9 cellular contexts compared by ENCODE assay signal in the genomic region with DNA sequence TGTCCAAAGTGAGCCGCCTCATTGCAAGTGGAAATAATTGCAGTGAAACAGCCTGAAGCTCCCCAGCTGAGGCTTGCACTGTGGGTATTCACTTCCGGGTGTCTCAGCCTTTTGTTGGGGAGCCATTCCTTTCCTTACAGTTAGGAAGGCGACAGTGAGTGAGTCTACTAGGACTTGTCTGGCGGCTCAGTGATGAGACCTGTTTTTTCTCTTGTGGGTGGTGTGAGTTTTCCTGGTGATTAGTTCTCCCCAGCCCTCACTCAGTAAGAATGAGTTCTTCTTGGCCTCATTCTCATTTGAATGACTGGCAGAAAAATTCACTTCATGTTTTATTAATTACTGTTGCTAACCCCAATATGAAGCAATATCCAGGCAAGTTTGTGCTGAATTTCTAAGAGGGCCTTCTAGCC. TPM values are rescaled to one million over a fixed set of nuclear protein-coding genes. Genes with fewer than 3 reads are reported as not detected.
DNase-seq lines count a peak whose midpoint lies in the region; ATAC-seq and TF ChIP-seq lines count a peak whose summit lies in the region.
"Had no signal": no experiment of that assay in that cellular context is flagged by ENCODE, and none has a peak within 500 bp of the region (broad histone marks: within the 10 kb centered on the region; RNA-seq: fewer than 3 reads in every experiment).

No MANE protein-coding gene starts in this region.

- no peaks in the 10 kb centered on the region for H4K20me1 ChIP-seq in fibroblast of lung (ENCODE audit: control insufficient read depth, extremely low read depth, insufficient read depth, low read length)

- H3K79me2 ChIP-seq in fibroblast of lung (ENCODE audit: control insufficient read depth, insufficient read depth, low read length) = peaks cover 47% of the 10 kb centered on the region

- ATAC-seq in WTC11 (no peak), HG02981 (IDR thresholded peaks at IDR 0.05; ENCODE audit: unreplicated experiment) (no peak)

- H3K36me3 ChIP-seq in fibroblast of lung (ENCODE audit: control insufficient read depth, insufficient read depth, low read length) = peaks cover 15% of the 10 kb centered on the region
- H3K36me3 ChIP-seq in subcutaneous abdominal adipose tissue (ENCODE audit: control insufficient read depth in 5 of 5, insufficient read depth in 5 of 5, low read length in 5 of 5) = peaks cover 8 to 28% (median 26%) of the 10 kb centered on the region in 5 donors

- H3K4me1 ChIP-seq in fibroblast of lung (ENCODE audit: control insufficient read depth, extremely low read depth, insufficient read depth, low read length) (peaks cover 8% of the 10 kb centered on the region), subcutaneous abdominal adipose tissue (ENCODE audit: control insufficient read depth in 5 of 5, insufficient read depth in 5 of 5, low read length in 5 of 5) (peaks cover 11 to 38% (median 33%) of the 10 kb centered on the region in 5 donors)

- H3K4me1 Mint-ChIP-seq in WTC11 = peaks cover 20% of the 10 kb centered on the region

- H2AFZ ChIP-seq in fibroblast of lung (ENCODE audit: low read length) = no peak overlapping the region

- peak overlapping the region; percentile 66 for H3K27ac ChIP-seq in fibroblast of lung (ENCODE audit: insufficient read depth, low read length)
- peak overlapping the region; percentile 33 for H3K27ac ChIP-seq in subcutaneous abdominal adipose tissue (ENCODE audit: low read depth, low read length)

- CTCF ChIA-PET in WTC11 (lab: Charles Lee) = no interaction called here

- no peak for TF ChIP-seq CTCF in WTC11 (IDR thresholded peaks at IDR 0.05)
- no peak for TF ChIP-seq CTCF in fibroblast of lung (conservative IDR thresholded peaks at IDR 0.05 in 1 of 2, IDR thresholded peaks at IDR 0.05 in 1 of 2; ENCODE audit: low read depth in 1 of 2, low read length in 2 of 2)

- H3K4me3 ChIP-seq in fibroblast of lung (replicated peaks in 1 of 4; ENCODE audit: control extremely low read depth in 1 of 4, insufficient read depth in 1 of 4, low read depth in 3 of 4, low read length in 4 of 4) = peak overlapping the region; percentile 44 to 93 (median 82)
- no peak overlapping the region for H3K4me3 ChIP-seq in subcutaneous abdominal adipose tissue (ENCODE audit: low read depth in 1 of 5, low read length in 5 of 5)

- peak overlapping the region; percentile 99 for H3K4me2 ChIP-seq in fibroblast of lung (ENCODE audit: extremely low read depth, insufficient read depth, low read length)

- H3K27me3 ChIP-seq in fibroblast of lung (ENCODE audit: control insufficient read depth, insufficient read depth, low read length) (no peaks in the 10 kb centered on the region), subcutaneous abdominal adipose tissue (ENCODE audit: control insufficient read depth in 5 of 5, insufficient read depth in 4 of 5, low read length in 5 of 5) (no peaks in the 10 kb centered on the region)

- no peaks in the 10 kb centered on the region for H3K9me3 ChIP-seq in fibroblast of lung (ENCODE audit: control insufficient read depth, insufficient read depth, low read depth, low read length)
- no peaks in the 10 kb centered on the region for H3K9me3 ChIP-seq in subcutaneous abdominal adipose tissue (ENCODE audit: control insufficient read depth in 5 of 5, low read length in 5 of 5)

- H3K36me3 Mint-ChIP-seq in WTC11 = peaks cover 57% of the 10 kb centered on the region

- no peaks in the 10 kb centered on the region for H3K27me3 Mint-ChIP-seq in WTC11 (ENCODE audit: low read depth)

- no peaks in the 10 kb centered on the region for H3K9me3 Mint-ChIP-seq in WTC11

- POLR2A ChIA-PET in WTC11 (lab: Charles Lee) = interaction anchor here (1.1 kb wide), 1 partner anchor 8 kb away, joined by 5 read pairs; no protein-coding TSS in a partner anchor

- peak overlapping the region; percentile 95 for H3K4me3 Mint-ChIP-seq in WTC11

- H3K27ac Mint-ChIP-seq in WTC11 = peak overlapping the region; percentile 95

- no peak overlapping the region for H3K9ac ChIP-seq in fibroblast of lung (ENCODE audit: insufficient read depth, low read length)
- peak overlapping the region in 2 of 5 donors; percentile 48 to 56 for H3K9ac ChIP-seq in subcutaneous abdominal adipose tissue (ENCODE audit: low read length in 5 of 5)

- peak; percentile 58 for DNase-seq in activated naive CD4-positive, alpha-beta T cell treated with Interleukin-2 at 50 U/mL for 16 hours
- DNase-seq in activated naive CD4-positive, alpha-beta T cell treated with anti-CD3 and anti-CD28 coated beads, Interleukin-2, amount 50 U/mL, for 16 hours = no peak
- no peak for DNase-seq in WTC11 (ENCODE audit: low spot score)
- DNase-seq in fibroblast of lung (ENCODE audit: low read depth in 2 of 2) = peak in 1 of 2 donors; percentile 51
- DNase-seq in GOT3 (lab: John Stamatoyannopoulos, UW) = no peak
- DNase-seq in Ammon's horn (ENCODE audit: low spot score) = no peak
- DNase-seq: activated CD4-positive, CD25-positive, alpha-beta regulatory T cell treated with anti-CD3 and anti-CD28 coated beads, Interleukin-2, amount 50 U/mL, for 72 hours had no signal

TF ChIP-seq in WTC11, 78 proteins besides CTCF, POLR2A, EP300 and RAD21 (continues in another document):
- TF ChIP-seq, protein P1, sequence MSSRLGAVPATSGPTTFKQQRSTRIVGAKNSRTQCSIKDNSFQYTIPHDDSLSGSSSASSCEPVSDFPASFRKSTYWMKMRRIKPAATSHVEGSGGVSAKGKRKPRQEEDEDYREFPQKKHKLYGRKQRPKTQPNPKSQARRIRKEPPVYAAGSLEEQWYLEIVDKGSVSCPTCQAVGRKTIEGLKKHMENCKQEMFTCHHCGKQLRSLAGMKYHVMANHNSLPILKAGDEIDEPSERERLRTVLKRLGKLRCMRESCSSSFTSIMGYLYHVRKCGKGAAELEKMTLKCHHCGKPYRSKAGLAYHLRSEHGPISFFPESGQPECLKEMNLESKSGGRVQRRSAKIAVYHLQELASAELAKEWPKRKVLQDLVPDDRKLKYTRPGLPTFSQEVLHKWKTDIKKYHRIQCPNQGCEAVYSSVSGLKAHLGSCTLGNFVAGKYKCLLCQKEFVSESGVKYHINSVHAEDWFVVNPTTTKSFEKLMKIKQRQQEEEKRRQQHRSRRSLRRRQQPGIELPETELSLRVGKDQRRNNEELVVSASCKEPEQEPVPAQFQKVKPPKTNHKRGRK (CRISPR knock-in tag; IDR thresholded peaks at IDR 0.05; ENCODE audit: borderline replicate concordance) = no peak
- no peak for TF ChIP-seq TP53 (CRISPR knock-in tag; IDR thresholded peaks at IDR 0.05)
- TF ChIP-seq, protein P2, sequence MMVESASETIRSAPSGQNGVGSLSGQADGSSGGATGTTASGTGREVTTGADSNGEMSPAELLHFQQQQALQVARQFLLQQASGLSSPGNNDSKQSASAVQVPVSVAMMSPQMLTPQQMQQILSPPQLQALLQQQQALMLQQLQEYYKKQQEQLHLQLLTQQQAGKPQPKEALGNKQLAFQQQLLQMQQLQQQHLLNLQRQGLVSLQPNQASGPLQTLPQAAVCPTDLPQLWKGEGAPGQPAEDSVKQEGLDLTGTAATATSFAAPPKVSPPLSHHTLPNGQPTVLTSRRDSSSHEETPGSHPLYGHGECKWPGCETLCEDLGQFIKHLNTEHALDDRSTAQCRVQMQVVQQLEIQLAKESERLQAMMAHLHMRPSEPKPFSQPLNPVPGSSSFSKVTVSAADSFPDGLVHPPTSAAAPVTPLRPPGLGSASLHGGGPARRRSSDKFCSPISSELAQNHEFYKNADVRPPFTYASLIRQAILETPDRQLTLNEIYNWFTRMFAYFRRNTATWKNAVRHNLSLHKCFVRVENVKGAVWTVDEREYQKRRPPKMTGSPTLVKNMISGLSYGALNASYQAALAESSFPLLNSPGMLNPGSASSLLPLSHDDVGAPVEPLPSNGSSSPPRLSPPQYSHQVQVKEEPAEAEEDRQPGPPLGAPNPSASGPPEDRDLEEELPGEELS (CRISPR knock-in tag; IDR thresholded peaks at IDR 0.05) = no peak
- TF ChIP-seq, protein P3, sequence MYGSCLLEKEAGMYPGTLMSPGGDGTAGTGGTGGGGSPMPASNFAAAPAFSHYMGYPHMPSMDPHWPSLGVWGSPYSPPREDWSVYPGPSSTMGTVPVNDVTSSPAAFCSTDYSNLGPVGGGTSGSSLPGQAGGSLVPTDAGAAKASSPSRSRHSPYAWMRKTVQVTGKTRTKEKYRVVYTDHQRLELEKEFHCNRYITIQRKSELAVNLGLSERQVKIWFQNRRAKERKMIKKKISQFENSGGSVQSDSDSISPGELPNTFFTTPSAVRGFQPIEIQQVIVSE (CRISPR knock-in tag; IDR thresholded peaks at IDR 0.05; ENCODE audit: borderline replicate concordance) = no peak
- TF ChIP-seq FOXP1 (CRISPR knock-in tag; IDR thresholded peaks at IDR 0.05; ENCODE audit: borderline replicate concordance) = no peak
- TF ChIP-seq SMAD3 (CRISPR knock-in tag; IDR thresholded peaks at IDR 0.05; ENCODE audit: borderline replicate concordance) = no peak
- TF ChIP-seq, protein P4, sequence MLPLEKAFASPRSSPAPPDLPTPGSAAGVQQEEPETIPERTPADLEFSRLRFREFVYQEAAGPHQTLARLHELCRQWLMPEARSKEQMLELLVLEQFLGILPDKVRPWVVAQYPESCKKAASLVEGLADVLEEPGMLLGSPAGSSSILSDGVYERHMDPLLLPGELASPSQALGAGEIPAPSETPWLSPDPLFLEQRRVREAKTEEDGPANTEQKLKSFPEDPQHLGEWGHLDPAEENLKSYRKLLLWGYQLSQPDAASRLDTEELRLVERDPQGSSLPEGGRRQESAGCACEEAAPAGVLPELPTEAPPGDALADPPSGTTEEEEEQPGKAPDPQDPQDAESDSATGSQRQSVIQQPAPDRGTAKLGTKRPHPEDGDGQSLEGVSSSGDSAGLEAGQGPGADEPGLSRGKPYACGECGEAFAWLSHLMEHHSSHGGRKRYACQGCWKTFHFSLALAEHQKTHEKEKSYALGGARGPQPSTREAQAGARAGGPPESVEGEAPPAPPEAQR (CRISPR knock-in tag; IDR thresholded peaks at IDR 0.05) = no peak

RNA-seq across cellular contexts. Expression of a gene that starts 2.6 kb away (rescaled TPM):
- total RNA-seq in WTC11 (2021) (833 to 990 TPM (median 989 TPM) in 3 replicates), fibroblast of lung (165 and 209 TPM in 2 replicates)
- 498 and 510 TPM in 2 replicates for polyA plus RNA-seq in fibroblast of lung
- 484 and 528 TPM in 2 replicates for polyA plus RNA-seq in fibroblast of lung (2012)
- polyA minus RNA-seq in fibroblast of lung (ENCODE audit: low replicate concordance) = 451 and 453 TPM in 2 replicates

RNA-seq across cellular contexts. Expression of a gene that starts 17.2 kb away (rescaled TPM):
- 48.4 to 53.7 TPM (median 50.0 TPM) in 3 replicates for total RNA-seq in WTC11 (2021)
- 32.7 and 33.1 TPM in 2 replicates for total RNA-seq in fibroblast of lung
- 39.5 and 45.4 TPM in 2 replicates for polyA plus RNA-seq in fibroblast of lung
- 39.9 and 45.4 TPM in 2 replicates for polyA plus RNA-seq in fibroblast of lung (2012)
- polyA minus RNA-seq in fibroblast of lung (ENCODE audit: low replicate concordance) = 11.7 and 34.6 TPM in 2 replicates

RNA-seq across cellular contexts. Expression of a gene that starts 17.4 kb away (rescaled TPM):
- 39.6 to 44.4 TPM (median 44.0 TPM) in 3 replicates for total RNA-seq in WTC11 (2021)
- total RNA-seq in fibroblast of lung = 33.4 and 39.3 TPM in 2 replicates
- polyA plus RNA-seq in fibroblast of lung = 60.2 and 69.6 TPM in 2 replicates
- 41.3 and 48.9 TPM in 2 replicates for polyA plus RNA-seq in fibroblast of lung (2012)
- polyA minus RNA-seq in fibroblast of lung (ENCODE audit: low replicate concordance) = 166 and 196 TPM in 2 replicates

RNA-seq across cellular contexts. Expression of a gene that starts 27.4 kb away (rescaled TPM):
- total RNA-seq in WTC11 (2021) (44.9 to 56.6 TPM (median 45.6 TPM) in 3 replicates), fibroblast of lung (10.5 and 10.7 TPM in 2 replicates)
- 6.1 and 11.1 TPM in 2 replicates for polyA plus RNA-seq in fibroblast of lung
- 11.5 and 21.0 TPM in 2 replicates for polyA plus RNA-seq in fibroblast of lung (2012)
- 25.4 and 46.7 TPM in 2 replicates for polyA minus RNA-seq in fibroblast of lung (ENCODE audit: low replicate concordance)

Comparison
In these comparisons a context has a peak if more than half of its experiments do, and no peak if none do; other contexts are left out.
1. H3K4me3 ChIP-seq: peak in fibroblast of lung (4 of 4); none in subcutaneous abdominal adipose tissue (0 of 5).